ENCODE assay signal across 14 cellular contexts in the genomic region with DNA sequence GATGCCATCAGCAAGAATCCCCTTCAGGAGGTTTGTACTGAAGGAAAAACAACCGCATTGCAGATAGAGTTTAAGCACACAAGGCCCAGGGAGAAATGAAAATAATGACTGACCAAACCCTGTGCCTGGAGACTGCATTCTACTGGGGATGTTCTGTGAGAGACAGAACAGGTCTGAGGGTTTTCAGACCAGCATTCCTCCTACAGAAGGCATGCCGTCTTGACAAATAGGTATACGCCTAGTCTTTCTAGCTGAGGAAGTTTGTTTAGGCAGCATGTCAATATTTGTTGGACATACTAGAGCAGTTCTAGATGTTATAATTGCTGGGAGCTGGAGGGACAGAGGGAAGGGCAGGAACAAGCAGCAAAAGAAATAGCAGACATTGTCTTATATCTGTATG.
DNase-seq lines count a peak whose midpoint lies in the region; ATAC-seq and TF ChIP-seq lines count a peak whose summit lies in the region.
"Had no signal": no experiment of that assay in that cellular context is flagged by ENCODE, and none has a peak within 500 bp of the region (broad histone marks: within the 10 kb centered on the region; RNA-seq: fewer than 3 reads in every experiment).

No MANE protein-coding gene starts in this region.

- DNase-seq in NCI-H510A treated with DMSO at 0.1 percent for 48 hours (lab: John Stamatoyannopoulos, UW) (peak; percentile 5), NCI-H510A (lab: John Stamatoyannopoulos, UW) (no peak), NCI-H2029 treated with DMSO at 0.1 percent for 48 hours (lab: John Stamatoyannopoulos, UW) (peak; percentile 54), prostate gland (ENCODE audit: low spot score) (peak; percentile 67), suprapubic skin (ENCODE audit: low spot score in 2 of 2) (no peak)
- no peak for DNase-seq in effector CD4-positive, alpha-beta T cell
- DNase-seq: H7; NCI-H524 treated with DMSO at 0.1 percent for 48 hours; NK-92 treated with Interleukin-12 subunit alpha and Interleukin-12 subunit beta, amount 100 ng/mL, for 24 hours; OCI-M1 had no signal

- H3K27ac ChIP-seq in prostate gland (peak overlapping the region in 1 of 2 donors; percentile 22), suprapubic skin (no peak overlapping the region)
- H3K27ac ChIP-seq: RWPE1, SK-N-MC had no signal

- H3K27me3 ChIP-seq in prostate gland (replicated peaks; ENCODE audit: insufficient read depth): no peaks in the 10 kb centered on the region
- no peaks in the 10 kb centered on the region for H3K27me3 ChIP-seq in suprapubic skin

- H3K4me1 ChIP-seq in prostate gland (replicated peaks): peaks cover 3% of the 10 kb centered on the region
- peaks cover 28% of the 10 kb centered on the region for H3K4me1 ChIP-seq in suprapubic skin

- peak; percentile 24 for ATAC-seq in esophagus mucosa
- no peak for ATAC-seq in HG03442 (IDR thresholded peaks at IDR 0.05; ENCODE audit: unreplicated experiment)

- no peak overlapping the region for H3K4me3 ChIP-seq in prostate gland
- no peak overlapping the region for H3K4me3 ChIP-seq in suprapubic skin
- H3K4me3 ChIP-seq: SK-N-MC had no signal

- 43% methylated on average over 3 of the region's 3 CpGs for WGBS in prostate gland
- 74% methylated on average over 3 of the region's 3 CpGs for WGBS in suprapubic skin

- TF ChIP-seq POLR2A in prostate gland (IDR thresholded peaks at IDR 0.05) (no peak), suprapubic skin (IDR thresholded peaks at IDR 0.05) (no peak)

- H3K9me3 ChIP-seq in prostate gland: no peaks in the 10 kb centered on the region
- no peaks in the 10 kb centered on the region for H3K9me3 ChIP-seq in suprapubic skin

- TF ChIP-seq CTCF in prostate gland (IDR thresholded peaks at IDR 0.05) (no peak), suprapubic skin (IDR thresholded peaks at IDR 0.05) (no peak)

- no peaks in the 10 kb centered on the region for H3K36me3 ChIP-seq in prostate gland
- no peaks in the 10 kb centered on the region for H3K36me3 ChIP-seq in suprapubic skin

- TF ChIP-seq EP300 in suprapubic skin (IDR thresholded peaks at IDR 0.05): no peak

- intact Hi-C loops in prostate gland (cut with DNase I): no loop called here

Comparison
In these comparisons a context has a peak if more than half of its experiments do, and no peak if none do; other contexts are left out.
1. DNase-seq: peak in NCI-H510A treated with DMSO at 0.1 percent for 48 hours (single experiment), NCI-H2029 treated with DMSO at 0.1 percent for 48 hours (single experiment) and prostate gland (single experiment); none in NCI-H510A (single experiment), effector CD4-positive, alpha-beta T cell (single experiment) and suprapubic skin (0 of 2).